8 cellular contexts compared by ENCODE assay signal in genomic region chr11:12845739-12846358, GRCh38.
DNase-seq lines count a peak whose midpoint lies in the region; ATAC-seq and TF ChIP-seq lines count a peak whose summit lies in the region.

No MANE protein-coding gene starts in this region.

- BruUV-seq in HCT116 (replicated peaks; lab: Mats Ljungman, UMichigan), result no TSS peak

- H2AFZ ChIP-seq in HCT116 (ENCODE audit: low read depth, low read length, poor library complexity, severe bottlenecking), result no peak overlapping the region

- CTCF ChIA-PET in HCT116 (lab: Charles Lee), result interaction anchor here (1.3 kb wide), 1 partner anchor 43 kb away, joined by 3 read pairs; no protein-coding TSS in a partner anchor

- RAD21 ChIA-PET in HCT116 (lab: Charles Lee; ENCODE audit: low non-redundant PET in 1 of 2, low total read pairs in 2 of 2, uncharacterized antibody in 2 of 2, unreplicated experiment in 2 of 2), result no interaction called here

- H3K27ac ChIP-seq in HCT116 (ENCODE audit: low read depth, low read length), result no peak overlapping the region; the same call in 1 of the 2 replicates
- H3K27ac ChIP-seq in gastroesophageal sphincter, result peak overlapping the region in 3 of 4 donors; percentile 3 to 44 (median 28)

- peaks cover 4% of the 10 kb centered on the region; the same call in 1 of the 2 replicates for H4K20me1 ChIP-seq in HCT116 (ENCODE audit: insufficient read depth)

- POLR2A ChIA-PET in HCT116 (lab: Charles Lee), result interaction anchor here (1.1 kb wide), 1 partner anchor 31 kb away, joined by 3 read pairs; no protein-coding TSS in a partner anchor

- H3K4me2 ChIP-seq in HCT116 (ENCODE audit: low read length), result no peak overlapping the region

- TF ChIP-seq CTCF in HCT116 (IDR thresholded peaks at IDR 0.05 in 2 of 3, conservative IDR thresholded peaks at IDR 0.05 in 1 of 3; ENCODE audit: borderline replicate concordance in 1 of 3, insufficient read depth in 1 of 3, low read depth in 2 of 3, low read length in 2 of 3), result no peak
- TF ChIP-seq CTCF in gastroesophageal sphincter (IDR thresholded peaks at IDR 0.05), result no peak

- DNase-seq in HCT116 (ENCODE audit: low read depth, low spot score) (no peak), NCI-H82 (lab: John Stamatoyannopoulos, UW) (peak; percentile 97), sciatic nerve (ENCODE audit: low spot score) (peak; percentile 69)
- no peak for DNase-seq in stimulated activated CD4-positive, alpha-beta T cell treated with anti-CD3 and anti-CD28 coated beads, Interleukin-2, amount 100 ng/mL, for 48 hours
- no peak for DNase-seq in activated effector memory CD4-positive, alpha-beta T cell treated with anti-CD3 and anti-CD28 coated beads, Interleukin-2, amount 50 U/mL, for 16 hours
- DNase-seq in activated CD8-positive, alpha-beta memory T cell treated with anti-CD3 and anti-CD28 coated beads, Interleukin-2, amount 50 U/mL, for 4 hours, result no peak
- DNase-seq in activated CD4-positive, alpha-beta T cell treated with anti-CD3 and anti-CD28 coated beads for 48 hours, result no peak

- H3K79me2 ChIP-seq in HCT116 (ENCODE audit: insufficient read depth, low read length), result peaks cover 55% of the 10 kb centered on the region

- H3K36me3 ChIP-seq in HCT116 (ENCODE audit: control insufficient read depth in 1 of 2, insufficient read depth in 2 of 2, low read length in 2 of 2), result no peaks in the 10 kb centered on the region
- H3K36me3 ChIP-seq in gastroesophageal sphincter, result no peaks in the 10 kb centered on the region

- no peaks in the 10 kb centered on the region for H3K27me3 ChIP-seq in HCT116 (ENCODE audit: insufficient read depth, low read length)
- H3K27me3 ChIP-seq in gastroesophageal sphincter, result no peaks in the 10 kb centered on the region

- 4 to 30% methylated on average over 5 of the region's 10 CpGs for whole genome bisulfite sequencing in gastroesophageal sphincter (ENCODE audit: low coverage in 1 of 2), 2 donors

- no peak for TF ChIP-seq POLR2A in HCT116 (IDR thresholded peaks at IDR 0.05; ENCODE audit: borderline replicate concordance, extremely low read depth, insufficient read depth, insufficient read length)
- TF ChIP-seq POLR2A in gastroesophageal sphincter (IDR thresholded peaks at IDR 0.05), result no peak

- peak; percentile 38 for ATAC-seq in HCT116
- peak; percentile 23 for ATAC-seq in gastroesophageal sphincter
- peak; percentile 93 for ATAC-seq in sciatic nerve

- H3K4me1 ChIP-seq in HCT116 (ENCODE audit: control insufficient read depth in 1 of 2, insufficient read depth in 2 of 2, low read length in 2 of 2), result peaks cover 18 to 25% of the 10 kb centered on the region in 2 experiments
- H3K4me1 ChIP-seq in gastroesophageal sphincter, result peaks cover 11 to 83% (median 21%) of the 10 kb centered on the region in 3 donors

- intact Hi-C loops in HCT116 (cut with micrococcal nuclease) (no loop called here), sciatic nerve (cut with DNase I) (no loop called here)

- H3K9me2 ChIP-seq in HCT116 (ENCODE audit: insufficient read depth), result peaks cover 6% of the 10 kb centered on the region; the same call in 1 of the 2 replicates

- H3K4me3 ChIP-seq in HCT116 (replicated peaks in 1 of 2; ENCODE audit: low read depth in 1 of 2, low read length in 2 of 2), result no peak overlapping the region
- no peak overlapping the region for H3K4me3 ChIP-seq in gastroesophageal sphincter

- TF ChIP-seq RAD21 in HCT116 (IDR thresholded peaks at IDR 0.05; ENCODE audit: low read depth), result no peak

- H3K9me3 ChIP-seq in HCT116 (ENCODE audit: control insufficient read depth in 1 of 2, insufficient read depth in 1 of 2, low read depth in 1 of 2, low read length in 2 of 2) (no peaks in the 10 kb centered on the region), gastroesophageal sphincter (no peaks in the 10 kb centered on the region)

- TF ChIP-seq EP300 in gastroesophageal sphincter (IDR thresholded peaks at IDR 0.05), result no peak

- no peak overlapping the region for H3K9ac ChIP-seq in HCT116 (ENCODE audit: low read length)

TF ChIP-seq in HCT116, 20 proteins besides CTCF, POLR2A, EP300 and RAD21:
- no peak for TF ChIP-seq CEBPB (IDR thresholded peaks at IDR 0.05; ENCODE audit: low read depth)
- TF ChIP-seq ZBTB33 (IDR thresholded peaks at IDR 0.05; ENCODE audit: extremely low read depth, insufficient replicate concordance, low read length), result no peak
- no peak for TF ChIP-seq ZNF274 (IDR thresholded peaks at IDR 0.05; ENCODE audit: low read depth, low read length)
- no peak for TF ChIP-seq FOSL1 (IDR thresholded peaks at IDR 0.05; ENCODE audit: low read depth)
- TF ChIP-seq POLR2AphosphoS5 (IDR thresholded peaks at IDR 0.05; ENCODE audit: low read depth, low read length), result no peak
- TF ChIP-seq CBX3 (IDR thresholded peaks at IDR 0.05; ENCODE audit: low read depth), result no peak
- no peak for TF ChIP-seq ELF1 (IDR thresholded peaks at IDR 0.05; ENCODE audit: borderline replicate concordance, low read depth)
- TF ChIP-seq JUND (IDR thresholded peaks at IDR 0.05), result no peak
- TF ChIP-seq REST (IDR thresholded peaks at IDR 0.05; ENCODE audit: low read depth), result no peak

Comparison
In these comparisons a context has a peak if more than half of its experiments do, and no peak if none do; other contexts are left out.
1. ATAC-seq: peak in every context shown above with its lines; median percentile 93 in sciatic nerve; 38 in HCT116; 23 in gastroesophageal sphincter.
2. DNase-seq: peak in NCI-H82 (single experiment) and sciatic nerve (single experiment); none in HCT116 (single experiment), stimulated activated CD4-positive, alpha-beta T cell treated with anti-CD3 and anti-CD28 coated beads, Interleukin-2, amount 100 ng/mL, for 48 hours (0 of 2), activated effector memory CD4-positive, alpha-beta T cell treated with anti-CD3 and anti-CD28 coated beads, Interleukin-2, amount 50 U/mL, for 16 hours (single experiment), activated CD8-positive, alpha-beta memory T cell treated with anti-CD3 and anti-CD28 coated beads, Interleukin-2, amount 50 U/mL, for 4 hours (single experiment) and activated CD4-positive, alpha-beta T cell treated with anti-CD3 and anti-CD28 coated beads for 48 hours (single experiment).